Comparison of ENCODE assay signal across 26 cellular contexts in the genomic region with DNA sequence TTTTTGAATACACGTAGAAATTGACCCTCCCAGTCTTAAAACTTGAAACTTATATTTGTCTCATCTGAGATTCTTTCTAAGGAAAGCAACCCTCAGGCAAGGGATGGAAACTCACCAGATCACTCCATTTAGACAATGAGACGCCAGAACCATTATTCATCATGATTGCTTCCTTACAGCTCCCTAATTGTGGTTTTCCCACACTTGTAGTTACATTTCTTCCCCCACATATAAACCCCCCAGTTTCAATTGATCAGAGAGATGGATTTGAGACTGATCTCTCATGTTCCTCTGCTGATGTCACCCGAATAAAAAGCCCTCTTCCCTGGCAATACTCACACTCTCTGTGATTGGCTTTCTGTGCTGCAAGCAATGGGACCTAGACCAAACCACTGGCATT.
DNase-seq lines count a peak whose midpoint lies in the region; FAIRE-seq and TF ChIP-seq lines count a peak whose summit lies in the region.
"Had no signal": no experiment of that assay in that cellular context is flagged by ENCODE, and none has a peak within 500 bp of the region (broad histone marks: within the 10 kb centered on the region; RNA-seq: fewer than 3 reads in every experiment).

No MANE protein-coding gene starts in this region.

- H3K4me2 ChIP-seq in smooth muscle cell = peak overlapping the region; percentile 49

- peak; percentile 51 for DNase-seq in HFFc6
- DNase-seq in SJSA1 (ENCODE audit: low read depth in 1 of 2, low spot score in 2 of 2) = peak in 1 of 2 experiments; percentile 18
- DNase-seq in fibroblast of peridontal ligament (ENCODE audit: extremely low read depth) = peak; percentile 75
- DNase-seq in smooth muscle cell (lab: John Stamatoyannopoulos, UW; ENCODE audit: unreplicated experiment) = no peak
- DNase-seq in putamen (ENCODE audit: low spot score) = no peak
- DNase-seq in SIG-M5 (lab: John Stamatoyannopoulos, UW) = no peak
- no peak for DNase-seq in C1 segment of cervical spinal cord (lab: John Stamatoyannopoulos, UW)
- no peak for DNase-seq in urothelium cell line (ENCODE audit: low spot score)
- DNase-seq: activated CD4-positive, alpha-beta T cell treated with anti-CD3 and anti-CD28 coated beads for 1 hour; activated CD8-positive, alpha-beta memory T cell treated with anti-CD3 and anti-CD28 coated beads for 24 hours; activated naive CD4-positive, alpha-beta T cell treated with Interleukin-2 at 50 U/mL for 16 hours; activated T-cell treated with anti-CD3 and anti-CD28 coated beads, Interleukin-2, amount 50 U/mL, for 4 hours; anterior cingulate cortex; COR-L47; DMS79; kidney glomerular epithelial cell; NCI-H2171; NCI-H526 treated with DMSO at 0.1 percent for 48 hours; spleen; stimulated activated CD4-positive, alpha-beta T cell treated with anti-CD3 and anti-CD28 coated beads, Interleukin-4, amount 100 ng/mL, for 4 hours; stomach; SW 1271; transverse colon had no signal

- H3K27me3 Mint-ChIP-seq in HFFc6 (ENCODE audit: insufficient read depth) = no peaks in the 10 kb centered on the region

- WGBS in smooth muscle cell (ENCODE audit: low lambda C conversion rate) = 55% methylated on average over 3 of the region's 3 CpGs

- H3K4me3 Mint-ChIP-seq in HFFc6 = peak overlapping the region; percentile 18
- H3K4me3 Mint-ChIP-seq: activated T-cell treated with anti-CD3 and anti-CD28 coated beads, Interleukin-2, amount 50 U/mL, for 4 hours; central memory CD8-positive, alpha-beta T cell; IgD-negative memory B cell had no signal

- peaks cover 18% of the 10 kb centered on the region for H3K36me3 Mint-ChIP-seq in HFFc6 (ENCODE audit: low read depth)

- H3K36me3 ChIP-seq in SJSA1 = no peaks in the 10 kb centered on the region
- H3K36me3 ChIP-seq in smooth muscle cell (ENCODE audit: low read depth) = no peaks in the 10 kb centered on the region
- H3K36me3 ChIP-seq: spleen, stomach, transverse colon had no signal

- H3K9me3 Mint-ChIP-seq in HFFc6 = peaks cover 9% of the 10 kb centered on the region
- H3K9me3 Mint-ChIP-seq: central memory CD8-positive, alpha-beta T cell had no signal

- TF ChIP-seq CTCF in HFFc6 (IDR thresholded peaks at IDR 0.05) (no peak), smooth muscle cell (IDR thresholded peaks at IDR 0.05; ENCODE audit: borderline replicate concordance, insufficient read depth, poor library complexity, severe bottlenecking) (no peak)

- no peaks in the 10 kb centered on the region for H3K27me3 ChIP-seq in SJSA1 (replicated peaks)
- no peaks in the 10 kb centered on the region for H3K27me3 ChIP-seq in smooth muscle cell (ENCODE audit: low read depth)
- H3K27me3 ChIP-seq: spleen, stomach, transverse colon had no signal

- no peaks in the 10 kb centered on the region for H4K20me1 ChIP-seq in smooth muscle cell (ENCODE audit: low read depth)

- peaks cover 58% of the 10 kb centered on the region for H3K4me1 Mint-ChIP-seq in HFFc6 (ENCODE audit: low read depth)

- peak overlapping the region; percentile 40; the same call in 1 of the 2 replicates for H3K27ac ChIP-seq in SJSA1
- peak overlapping the region; percentile 60 for H3K27ac ChIP-seq in smooth muscle cell (ENCODE audit: low read depth)
- H3K27ac ChIP-seq: HL-60, spleen, stomach, transverse colon had no signal

- H3F3A ChIP-seq in smooth muscle cell (ENCODE audit: low read depth) = no peaks in the 10 kb centered on the region

- FAIRE-seq in urothelium cell line (lab: Jason Lieb, UNC) = no peak

- peak overlapping the region; percentile 16 for H2AFZ ChIP-seq in smooth muscle cell (ENCODE audit: low read depth)

- H3K4me1 ChIP-seq in SJSA1 (replicated peaks) (peaks cover 8% of the 10 kb centered on the region), smooth muscle cell (ENCODE audit: low read depth) (no peaks in the 10 kb centered on the region)

- H3K9me3 ChIP-seq in SJSA1 (replicated peaks) = peaks cover 7% of the 10 kb centered on the region; the same call in 1 of the 2 replicates
- H3K9me3 ChIP-seq in smooth muscle cell (replicated peaks; ENCODE audit: low read depth) = peaks cover 1% of the 10 kb centered on the region

- peak overlapping the region; percentile 73 for H3K27ac Mint-ChIP-seq in HFFc6
- H3K27ac Mint-ChIP-seq: IgD-negative memory B cell had no signal

- no peaks in the 10 kb centered on the region for H3K79me2 ChIP-seq in smooth muscle cell (ENCODE audit: low read depth)

- H3K4me3 ChIP-seq in SJSA1 (no peak overlapping the region), smooth muscle cell (no peak overlapping the region)
- H3K4me3 ChIP-seq: spleen, stomach, transverse colon had no signal

- H3K9ac ChIP-seq in smooth muscle cell (ENCODE audit: low read depth) = no peak overlapping the region

Comparison
In these comparisons a context has a peak if more than half of its experiments do, and no peak if none do; other contexts are left out.
1. DNase-seq: peak in HFFc6 (single experiment) and fibroblast of peridontal ligament (single experiment); none in smooth muscle cell (single experiment), putamen (single experiment), SIG-M5 (single experiment), C1 segment of cervical spinal cord (0 of 14) and urothelium cell line (single experiment).